Comparison of ENCODE assay signal across 10 cellular contexts in the genomic region with DNA sequence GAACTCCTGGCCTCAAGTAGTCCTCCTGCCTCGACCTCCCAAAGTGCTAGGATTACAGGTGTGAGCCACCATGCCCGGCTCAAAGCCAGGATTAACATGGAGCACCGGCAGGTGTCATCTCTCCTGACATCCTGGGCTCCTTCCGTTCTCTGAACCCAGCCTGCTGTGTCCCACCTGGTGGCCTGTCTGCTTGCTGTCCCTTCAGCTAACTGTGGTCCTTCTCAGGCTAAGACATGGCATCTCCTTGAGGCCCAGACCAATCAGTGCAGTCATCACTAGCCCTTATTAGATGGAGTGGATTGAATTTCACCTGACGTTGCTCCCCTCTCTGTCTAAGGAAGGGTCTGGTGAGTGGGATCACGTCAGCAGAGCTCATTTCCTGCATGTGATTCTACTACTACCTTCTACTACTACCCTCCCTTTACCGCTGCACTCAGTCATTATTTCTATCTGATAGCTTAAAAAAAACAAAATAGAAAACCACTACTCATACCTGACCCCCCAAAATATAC. TPM values are rescaled to one million over a fixed set of nuclear protein-coding genes. Genes with fewer than 3 reads are reported as not detected.
DNase-seq lines count a peak whose midpoint lies in the region; ATAC-seq and TF ChIP-seq lines count a peak whose summit lies in the region.
"Had no signal": no experiment of that assay in that cellular context is flagged by ENCODE, and none has a peak within 500 bp of the region (broad histone marks: within the 10 kb centered on the region; RNA-seq: fewer than 3 reads in every experiment).

No MANE protein-coding gene starts in this region.

- in situ Hi-C loops in transverse colon (cut with MboI; ENCODE audit: low pct_ligation_motif_present in 1 of 4, low pct_unique_long_range_greater_than_20kb in 1 of 4, low sequenced_read_pairs in 3 of 4), result no loop called here

- no peaks in the 10 kb centered on the region for H3K79me1 ChIP-seq in mesenchymal stem cell (replicated peaks; ENCODE audit: low read length, poor library complexity, severe bottlenecking)

- no peak overlapping the region for H2AFZ ChIP-seq in mesenchymal stem cell (ENCODE audit: low read depth, low read length)

- H3K4me1 ChIP-seq in heart left ventricle, result peaks cover 0 to 19% (median 3%) of the 10 kb centered on the region in 12 donors
- no peaks in the 10 kb centered on the region for H3K4me1 ChIP-seq in mesenchymal stem cell (ENCODE audit: control insufficient read depth, insufficient read depth, low read depth, low read length)
- peaks cover 0 to 50% (median 37%) of the 10 kb centered on the region in 4 donors for H3K4me1 ChIP-seq in transverse colon

- H4K8ac ChIP-seq in mesenchymal stem cell (ENCODE audit: low read length), result no peak overlapping the region

- no peak overlapping the region for H2AK5ac ChIP-seq in mesenchymal stem cell (ENCODE audit: low read length, severe bottlenecking)

- peaks cover 0 to 34% (median 10%) of the 10 kb centered on the region in 12 donors for H3K9me3 ChIP-seq in heart left ventricle
- peaks cover 12% of the 10 kb centered on the region for H3K9me3 ChIP-seq in mesenchymal stem cell (ENCODE audit: control insufficient read depth, low read length)
- H3K9me3 ChIP-seq in transverse colon, result peaks cover 8 to 24% of the 10 kb centered on the region in 2 donors

- H3K18ac ChIP-seq in mesenchymal stem cell (ENCODE audit: low read depth in 1 of 2, low read length in 2 of 2), result no peak overlapping the region

- H4K91ac ChIP-seq in mesenchymal stem cell (ENCODE audit: low read length), result no peak overlapping the region

- ATAC-seq in heart left ventricle (peak in 3 of 4 donors; percentile 31 to 49 (median 45)), HG02852 (IDR thresholded peaks at IDR 0.05; ENCODE audit: unreplicated experiment) (no peak)
- ATAC-seq: natural killer cell treated with Interleukin-12 subunit alpha and Interleukin-12 subunit beta and Interleukin-15 and Interleukin-18, amount 100 ng/mL, for 72 hours had no signal

- H2BK12ac ChIP-seq in mesenchymal stem cell (ENCODE audit: low read length in 2 of 2), result no peak overlapping the region

- TF ChIP-seq CTCF in heart left ventricle (IDR thresholded peaks at IDR 0.05), result no peak
- TF ChIP-seq CTCF in cardiac fibroblast (IDR thresholded peaks at IDR 0.05; ENCODE audit: low read depth, low read length), result no peak
- TF ChIP-seq CTCF in transverse colon (IDR thresholded peaks at IDR 0.05), result no peak

- intact Hi-C loops in heart left ventricle (cut with DNase I) (no loop called here), cardiac septum (cut with DNase I) (no loop called here), transverse colon (cut with DNase I; ENCODE audit: low total_unique reads) (no loop called here)

- H3K27ac ChIP-seq in heart left ventricle, result peak overlapping the region in 1 of 12 donors; percentile 49
- no peak overlapping the region for H3K27ac ChIP-seq in mesenchymal stem cell (ENCODE audit: low read length, poor library complexity, severe bottlenecking)
- peak overlapping the region; percentile 85 to 94 (median 92) for H3K27ac ChIP-seq in transverse colon

- no peak for TF ChIP-seq POLR2A in heart left ventricle (IDR thresholded peaks at IDR 0.05)
- no peak for TF ChIP-seq POLR2A in transverse colon (IDR thresholded peaks at IDR 0.05)

- TF ChIP-seq EP300 in transverse colon (IDR thresholded peaks at IDR 0.05; ENCODE audit: low read depth), result no peak

- no peak overlapping the region for H3K4me2 ChIP-seq in mesenchymal stem cell (ENCODE audit: low read length, poor library complexity, severe bottlenecking)

- no peak overlapping the region for H3K14ac ChIP-seq in mesenchymal stem cell (ENCODE audit: low read length in 2 of 2)

- H3K36me3 ChIP-seq in heart left ventricle (no peaks in the 10 kb centered on the region), mesenchymal stem cell (ENCODE audit: control insufficient read depth in 1 of 2, insufficient read depth in 2 of 2, low read depth in 1 of 2, low read length in 2 of 2) (no peaks in the 10 kb centered on the region), transverse colon (no peaks in the 10 kb centered on the region)

- no peak overlapping the region for H2BK5ac ChIP-seq in mesenchymal stem cell (ENCODE audit: low read depth, low read length, poor library complexity, severe bottlenecking)

- H3K9ac ChIP-seq in mesenchymal stem cell (ENCODE audit: low read length), result peak overlapping the region; percentile 55

- DNase-seq in heart left ventricle (no peak), cardiac septum (ENCODE audit: low spot score) (no peak), cardiac fibroblast (ENCODE audit: low read depth in 2 of 2) (peak; percentile 14 to 18), mesenchymal stem cell (no peak), transverse colon (no peak), NCI-H1105 (lab: John Stamatoyannopoulos, UW) (no peak), NCI-H2107 (lab: John Stamatoyannopoulos, UW) (no peak)
- DNase-seq: NCI-H1048 had no signal

- H2BK120ac ChIP-seq in mesenchymal stem cell (ENCODE audit: low read depth, low read length), result no peak overlapping the region

- H2BK15ac ChIP-seq in mesenchymal stem cell (ENCODE audit: low read depth, poor library complexity, severe bottlenecking), result no peak overlapping the region

- H3K4ac ChIP-seq in mesenchymal stem cell (ENCODE audit: low read depth in 1 of 2, low read length in 2 of 2), result no peak overlapping the region

- H3K27me3 ChIP-seq in heart left ventricle (no peaks in the 10 kb centered on the region), mesenchymal stem cell (ENCODE audit: control insufficient read depth in 1 of 2, insufficient read depth in 1 of 2, low read length in 2 of 2) (no peaks in the 10 kb centered on the region), transverse colon (no peaks in the 10 kb centered on the region)

- H3K23ac ChIP-seq in mesenchymal stem cell (ENCODE audit: low read length in 2 of 2), result no peak overlapping the region

- H3K4me3 ChIP-seq in heart left ventricle, result peak overlapping the region in 8 of 12 donors; percentile 26 to 47 (median 36)
- H3K4me3 ChIP-seq in cardiac fibroblast (replicated peaks in 1 of 2; ENCODE audit: low read depth in 2 of 2, low read length in 2 of 2), result no peak overlapping the region
- peak overlapping the region in 1 of 2 experiments; percentile 59 for H3K4me3 ChIP-seq in mesenchymal stem cell (ENCODE audit: insufficient read depth in 1 of 2, low read depth in 1 of 2, low read length in 2 of 2)
- peak overlapping the region in 2 of 4 donors; percentile 13 to 43 for H3K4me3 ChIP-seq in transverse colon

- 71 to 77% (median 73%) methylated on average over 7 of the region's 7 CpGs for WGBS in heart left ventricle, 4 donors
- WGBS in mesenchymal stem cell, result 77% methylated on average over 7 of the region's 7 CpGs
- 6 to 46% methylated on average over 2 to 7 of the region's 7 CpGs for WGBS in transverse colon (ENCODE audit: low coverage in 1 of 2), 2 donors

RNA-seq across cellular contexts. Expression of a gene that starts 28.0 kb away (rescaled TPM):
- total RNA-seq in heart left ventricle (10 to 100 TPM in 8 of 9 donors, 1 to 10 TPM in 1; 7.5 to 27.0 (median 18.2) TPM), cardiac septum (24.0 TPM), transverse colon (10 to 100 TPM; 27.8 to 42.6 (median 31.8) TPM)
- 10 to 100 TPM; 15.0 to 25.8 TPM for polyA plus RNA-seq in heart left ventricle
- 14.0 TPM for polyA plus RNA-seq in mesenchymal stem cell (2013, experiment 1 of 2)
- polyA plus RNA-seq in mesenchymal stem cell (2013, experiment 2 of 2), result 12.9 TPM

Comparison
In these comparisons a context has a peak if more than half of its experiments do, and no peak if none do; other contexts are left out.
1. DNase-seq: peak in cardiac fibroblast (2 of 2); none in heart left ventricle (0 of 5), cardiac septum (single experiment), mesenchymal stem cell (single experiment), transverse colon (single experiment), NCI-H1105 (single experiment) and NCI-H2107 (single experiment).
2. H3K4me3 ChIP-seq: peak in heart left ventricle (8 of 12); none in cardiac fibroblast (0 of 2).